1 cellular context compared by ENCODE assay signal in the genomic region with DNA sequence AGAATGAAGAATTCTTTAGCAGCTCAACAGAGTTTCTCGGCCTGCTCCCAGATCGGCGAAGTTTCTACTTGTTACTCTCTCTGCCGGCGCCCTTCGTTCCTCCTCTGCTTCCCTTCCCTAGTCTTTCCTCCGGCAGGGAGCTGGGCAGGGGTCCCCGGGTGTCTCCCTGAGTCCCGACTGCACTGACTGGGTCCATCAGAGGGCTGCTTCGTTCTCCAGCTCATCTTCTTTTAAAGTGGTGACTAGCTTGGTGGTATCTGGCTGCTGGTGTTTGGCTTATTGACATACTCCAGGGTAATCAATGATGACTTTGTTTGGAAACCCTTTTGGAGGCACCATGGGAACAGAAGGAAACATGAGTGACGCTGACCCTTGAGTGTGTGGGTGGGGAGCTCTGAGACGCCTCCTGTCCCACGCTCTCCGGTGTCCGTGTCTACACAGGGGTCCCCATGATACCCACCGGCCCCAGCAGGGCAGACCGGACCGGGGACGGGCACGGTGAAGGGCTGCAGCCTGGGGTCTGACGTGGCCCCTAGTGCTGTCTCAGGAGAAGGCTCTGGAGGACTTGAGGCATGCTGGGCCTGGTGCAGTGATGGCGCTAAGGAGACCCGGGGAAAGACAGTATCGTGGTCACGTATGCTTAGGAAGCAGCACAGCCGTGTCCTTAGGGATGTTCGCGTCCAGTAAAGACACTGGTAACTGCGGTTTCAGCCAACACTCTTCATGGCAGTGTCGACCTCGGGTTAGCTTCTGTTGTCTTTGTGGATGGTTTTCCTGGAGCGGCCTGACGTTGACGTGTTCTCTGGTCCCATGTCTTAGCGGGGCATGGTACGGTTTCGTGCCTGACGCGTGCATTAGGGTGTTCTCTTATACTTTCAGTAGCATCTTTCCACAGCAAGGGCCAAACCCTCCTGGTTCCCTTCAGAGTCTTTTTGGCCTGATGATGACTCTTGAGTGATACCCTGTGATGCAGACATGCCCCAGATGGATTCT.
TF ChIP-seq lines count a peak whose summit lies in the region.

No MANE protein-coding gene starts in this region.

TF ChIP-seq in H1, 55 proteins besides CTCF, POLR2A, EP300 and RAD21:
- TF ChIP-seq SIX5 (IDR thresholded peaks at IDR 0.05; ENCODE audit: low read depth, low read length) (no peak), KDM5A (IDR thresholded peaks at IDR 0.05; ENCODE audit: low read length) (no peak), RBBP5 (IDR thresholded peaks at IDR 0.05; ENCODE audit: borderline replicate concordance, low read depth, low read length) (no peak), TAF7 (optimal IDR thresholded peaks at IDR 0.05; ENCODE audit: borderline replicate concordance, low read depth, low read length) (no peak), JUND (IDR thresholded peaks at IDR 0.05; ENCODE audit: low read length) (no peak), POLR2AphosphoS5 (IDR thresholded peaks at IDR 0.05; ENCODE audit: low read depth, low read length) (peak; percentile 50; the same call in 1 of the 2 replicates)
TF ChIP-seq in H1: peak in this region for 1.
